9 cellular contexts compared by ENCODE assay signal in genomic region chr3:49686769-49687418, GRCh38. TPM values are rescaled to one million over a fixed set of nuclear protein-coding genes. Genes with fewer than 3 reads are reported as not detected.
A peak's percentile ranks its signal among the peaks of the same experiment; 100 is the strongest.
DNase-seq lines count a peak whose midpoint lies in the region; ATAC-seq and TF ChIP-seq lines count a peak whose summit lies in the region.
"Not testable (repeated sequence)": the region's sequence is repeated elsewhere in the genome, so short reads cannot be mapped to it uniquely, and the experiment has no call there.
"Had no signal": no experiment of that assay in that cellular context is flagged by ENCODE, and none has a peak within 500 bp of the region (broad histone marks: within the 10 kb centered on the region; RNA-seq: fewer than 3 reads in every experiment).

No MANE protein-coding gene starts in this region.

- TF ChIP-seq CTCF in right atrium auricular region (IDR thresholded peaks at IDR 0.05); mucosa of descending colon (IDR thresholded peaks at IDR 0.05); upper lobe of left lung (IDR thresholded peaks at IDR 0.05): not testable (repeated sequence)

- not testable (repeated sequence) for H3K36me3 ChIP-seq in ES-I3 (ENCODE audit: insufficient read depth, low read length); mucosa of descending colon (ENCODE audit: low read depth)
- H3K36me3 ChIP-seq in ectodermal cell (ENCODE audit: control insufficient read depth, insufficient read depth, low read length) (peaks cover 13% of the 10 kb centered on the region), right atrium auricular region (peaks cover 20% of the 10 kb centered on the region), skeletal muscle satellite cell (ENCODE audit: insufficient read depth, low read length) (peaks cover 19% of the 10 kb centered on the region), upper lobe of left lung (peaks cover 8 to 30% (median 24%) of the 10 kb centered on the region in 4 donors)

- H3K27me3 ChIP-seq in ectodermal cell (ENCODE audit: control insufficient read depth, insufficient read depth, low read length, poor library complexity, severe bottlenecking); right atrium auricular region; skeletal muscle satellite cell (ENCODE audit: control insufficient read depth, insufficient read depth, low read length); upper lobe of left lung: not testable (repeated sequence)

- CTCF ChIA-PET in activated naive CD4-positive, alpha-beta T cell treated with anti-CD3 and anti-CD28 coated beads, Interleukin-2, amount 10 ng/mL, durations not matched to agents 7 days and 5 days (lab: Charles Lee) = not testable (repeated sequence)

- not testable (repeated sequence) for TF ChIP-seq POLR2A in upper lobe of left lung (IDR thresholded peaks at IDR 0.05)

- peaks cover 42% of the 10 kb centered on the region for H3K4me1 Mint-ChIP-seq in activated naive CD4-positive, alpha-beta T cell treated with anti-CD3 and anti-CD28 coated beads, Interleukin-2, amount 10 ng/mL, durations not matched to agents 7 days and 5 days

- H3K27me3 Mint-ChIP-seq in activated naive CD4-positive, alpha-beta T cell treated with anti-CD3 and anti-CD28 coated beads, Interleukin-2, amount 10 ng/mL, durations not matched to agents 7 days and 5 days = peaks cover 45% of the 10 kb centered on the region

- H3K27ac ChIP-seq in ectodermal cell (ENCODE audit: insufficient read depth, low read depth, low read length, poor library complexity, severe bottlenecking) = not testable (repeated sequence)
- H3K27ac ChIP-seq in right atrium auricular region (peak overlapping the region; percentile 10 to 21), upper lobe of left lung (peak overlapping the region in 1 of 4 donors; percentile 21)

- not testable (repeated sequence) for H3K27ac Mint-ChIP-seq in activated naive CD4-positive, alpha-beta T cell treated with anti-CD3 and anti-CD28 coated beads, Interleukin-2, amount 10 ng/mL, durations not matched to agents 7 days and 5 days

- 8% methylated on average over 43 of the region's 43 CpGs for WGBS in ectodermal cell, 2 experiments
- WGBS in upper lobe of left lung, 2 donors = 20 to 63% methylated on average over 4 to 25 of the region's 43 CpGs

- H3K9me3 ChIP-seq in ES-I3 (ENCODE audit: control insufficient read depth, insufficient read depth, low read length); ectodermal cell (ENCODE audit: control insufficient read depth, low read length); right atrium auricular region; mucosa of descending colon; skeletal muscle satellite cell (replicated peaks; ENCODE audit: low read length); upper lobe of left lung: not testable (repeated sequence)

- not testable (repeated sequence) for H3K9me3 Mint-ChIP-seq in activated naive CD4-positive, alpha-beta T cell treated with anti-CD3 and anti-CD28 coated beads, Interleukin-2, amount 10 ng/mL, durations not matched to agents 7 days and 5 days

- peak overlapping the region; percentile 51 for H3K9ac ChIP-seq in ES-I3 (ENCODE audit: low read depth, low read length)
- not testable (repeated sequence) for H3K9ac ChIP-seq in skeletal muscle satellite cell (ENCODE audit: low read depth, low read length)

- peak; percentile 64 for ATAC-seq in mucosa of descending colon
- peak; percentile 60 to 72 for ATAC-seq in upper lobe of left lung (ENCODE audit: low FRiP score in 2 of 2)

- peak overlapping the region; percentile 23 for H3K4me3 Mint-ChIP-seq in activated naive CD4-positive, alpha-beta T cell treated with anti-CD3 and anti-CD28 coated beads, Interleukin-2, amount 10 ng/mL, durations not matched to agents 7 days and 5 days

- peak overlapping the region; percentile 73 for H3K4me2 ChIP-seq in skeletal muscle satellite cell (ENCODE audit: low read length)

- H3K4me3 ChIP-seq in ectodermal cell (ENCODE audit: insufficient read depth, low read depth, low read length) = peak overlapping the region; percentile 43
- peak overlapping the region; percentile 29 to 42 for H3K4me3 ChIP-seq in right atrium auricular region
- not testable (repeated sequence) for H3K4me3 ChIP-seq in mucosa of descending colon
- H3K4me3 ChIP-seq in skeletal muscle satellite cell (ENCODE audit: low read length) = peak overlapping the region; percentile 47
- H3K4me3 ChIP-seq in upper lobe of left lung = peak overlapping the region in 3 of 4 donors; percentile 33 to 42 (median 42)

- not testable (repeated sequence) for H3K4me1 ChIP-seq in ES-I3 (ENCODE audit: insufficient read depth, low read length); ectodermal cell (ENCODE audit: control insufficient read depth, insufficient read depth, low read length)
- H3K4me1 ChIP-seq in right atrium auricular region = peaks cover 0 to 44% of the 10 kb centered on the region in 2 donors
- peaks cover 21% of the 10 kb centered on the region for H3K4me1 ChIP-seq in mucosa of descending colon (ENCODE audit: low read depth)
- peaks cover 27% of the 10 kb centered on the region for H3K4me1 ChIP-seq in skeletal muscle satellite cell (ENCODE audit: control insufficient read depth, insufficient read depth, low read length)
- H3K4me1 ChIP-seq in upper lobe of left lung = peaks cover 24 to 49% (median 30%) of the 10 kb centered on the region in 4 donors

- peak; percentile 33 for DNase-seq in T-helper 22 cell (ENCODE audit: low read depth)
- peak; percentile 53 for DNase-seq in activated naive CD4-positive, alpha-beta T cell treated with anti-CD3 and anti-CD28 coated beads, Interleukin-2, amount 10 ng/mL, durations not matched to agents 7 days and 5 days
- peak; percentile 61 for DNase-seq in right atrium auricular region (ENCODE audit: low spot score)
- peak; percentile 76 to 83 (median 82) for DNase-seq in mucosa of descending colon
- peak; percentile 87 to 88 for DNase-seq in upper lobe of left lung

- H3K36me3 Mint-ChIP-seq in activated naive CD4-positive, alpha-beta T cell treated with anti-CD3 and anti-CD28 coated beads, Interleukin-2, amount 10 ng/mL, durations not matched to agents 7 days and 5 days = peaks cover 14% of the 10 kb centered on the region

- intact Hi-C loops in mucosa of descending colon (cut with DNase I, micrococcal nuclease) = not testable (repeated sequence)

- not testable (repeated sequence) for TF ChIP-seq EP300 in upper lobe of left lung (IDR thresholded peaks at IDR 0.05)

RNA-seq across cellular contexts. Expression of gene MST1, which starts 2.4 kb away (rescaled TPM):
- 15.1 TPM for polyA plus RNA-seq in ectodermal cell (2013, experiment 1 of 4)
- 10.6 TPM for polyA plus RNA-seq in ectodermal cell (2013, experiment 2 of 4)
- polyA plus RNA-seq in ectodermal cell (2013, experiment 3 of 4) = 12.9 TPM
- polyA plus RNA-seq in ectodermal cell (2013, experiment 4 of 4) = 13.9 TPM
- total RNA-seq in right atrium auricular region (1 to 10 TPM; 3.9 to 8.0 TPM), mucosa of descending colon (10 to 100 TPM; 16.8 to 55.9 (median 18.8) TPM), upper lobe of left lung (10 to 100 TPM in 5 of 6 donors, 1 to 10 TPM in 1; 8.9 to 58.7 (median 18.1) TPM)
- 4.4 and 5.6 TPM in 2 replicates for total RNA-seq in skeletal muscle satellite cell (2012; rRNA removed)

RNA-seq across cellular contexts. Expression of gene RNF123, which starts 2.5 kb away (rescaled TPM):
- 37.0 TPM for polyA plus RNA-seq in ectodermal cell (2013, experiment 1 of 4)
- polyA plus RNA-seq in ectodermal cell (2013, experiment 2 of 4) = 34.0 TPM
- 30.1 TPM for polyA plus RNA-seq in ectodermal cell (2013, experiment 3 of 4)
- 33.4 TPM for polyA plus RNA-seq in ectodermal cell (2013, experiment 4 of 4)
- 10 to 100 TPM; 29.1 to 29.8 TPM for total RNA-seq in right atrium auricular region
- 10 to 100 TPM; 45.5 to 58.1 (median 51.0) TPM for total RNA-seq in mucosa of descending colon
- total RNA-seq in skeletal muscle satellite cell (2012; rRNA removed) = 20.1 and 28.1 TPM in 2 replicates
- total RNA-seq in upper lobe of left lung = 10 to 100 TPM; 14.2 to 71.2 (median 42.2) TPM

RNA-seq across cellular contexts. Expression of gene APEH, which starts 12.7 kb away (rescaled TPM):
- polyA plus RNA-seq in ectodermal cell (2013, experiment 1 of 4) = 105 TPM
- polyA plus RNA-seq in ectodermal cell (2013, experiment 2 of 4) = 125 TPM
- polyA plus RNA-seq in ectodermal cell (2013, experiment 3 of 4) = 78.6 TPM
- 86.9 TPM for polyA plus RNA-seq in ectodermal cell (2013, experiment 4 of 4)
- total RNA-seq in right atrium auricular region (10 to 100 TPM; 61.1 to 67.5 TPM), mucosa of descending colon (100 to 1,000 TPM; 110 to 176 (median 142) TPM), upper lobe of left lung (100 to 1,000 TPM in 1 of 6 donors, 10 to 100 TPM in 5; 54.7 to 104 (median 92.8) TPM)
- total RNA-seq in skeletal muscle satellite cell (2012; rRNA removed) = 102 and 126 TPM in 2 replicates

RNA-seq across cellular contexts. Expression of gene AMIGO3, which starts 32.6 kb away (rescaled TPM):
- polyA plus RNA-seq in ectodermal cell (2013, experiment 1 of 4) = 2.7 TPM
- 2.6 TPM for polyA plus RNA-seq in ectodermal cell (2013, experiment 2 of 4)
- 3.0 TPM for polyA plus RNA-seq in ectodermal cell (2013, experiment 3 of 4)
- 3.1 TPM for polyA plus RNA-seq in ectodermal cell (2013, experiment 4 of 4)
- total RNA-seq in right atrium auricular region = 1 to 10 TPM in 1 of 2 donors, under 1 TPM in 1; 0.44 to 1.1 TPM
- not detected for total RNA-seq in mucosa of descending colon
- total RNA-seq in skeletal muscle satellite cell (2012; rRNA removed) = 0.25 and 2.0 TPM in 2 replicates
- total RNA-seq in upper lobe of left lung = 1 to 10 TPM in 4 of 6 donors, under 1 TPM in 2; 0.13 to 3.2 (median 1.9) TPM
- total RNA-seq: MCF 10A had no signal

RNA-seq across cellular contexts. Expression of gene GMPPB, which starts 36.9 kb away (rescaled TPM):
- polyA plus RNA-seq in ectodermal cell (2013, experiment 1 of 4) = 15.9 TPM
- polyA plus RNA-seq in ectodermal cell (2013, experiment 2 of 4) = 18.2 TPM
- 12.4 TPM for polyA plus RNA-seq in ectodermal cell (2013, experiment 3 of 4)
- polyA plus RNA-seq in ectodermal cell (2013, experiment 4 of 4) = 12.7 TPM
- total RNA-seq in right atrium auricular region (10 to 100 TPM; 12.0 to 21.7 TPM), mucosa of descending colon (10 to 100 TPM; 36.0 to 60.5 (median 47.4) TPM), upper lobe of left lung (10 to 100 TPM; 17.8 to 45.8 (median 41.3) TPM)
- total RNA-seq in skeletal muscle satellite cell (2012; rRNA removed) = 28.1 and 38.4 TPM in 2 replicates

Comparison
In these comparisons a context has a peak if more than half of its experiments do, and no peak if none do; other contexts are left out.
1. DNase-seq: peak in every context shown above with its lines; median percentile 88 in upper lobe of left lung; 82 in mucosa of descending colon; 61 in right atrium auricular region; 53 in activated naive CD4-positive, alpha-beta T cell treated with anti-CD3 and anti-CD28 coated beads, Interleukin-2, amount 10 ng/mL, durations not matched to agents 7 days and 5 days; 33 in T-helper 22 cell.